14 cellular contexts compared by ENCODE assay signal in genomic region chr17:48554412-48555090, GRCh38. TPM values are rescaled to one million over a fixed set of nuclear protein-coding genes. Genes with fewer than 3 reads are reported as not detected.
DNase-seq lines count a peak whose midpoint lies in the region; ATAC-seq and TF ChIP-seq lines count a peak whose summit lies in the region.
"Had no signal": no experiment of that assay in that cellular context is flagged by ENCODE, and none has a peak within 500 bp of the region (broad histone marks: within the 10 kb centered on the region; RNA-seq: fewer than 3 reads in every experiment).

No MANE protein-coding gene starts in this region.

- H3K27ac ChIP-seq in lower lobe of right lung: peak overlapping the region; percentile 75
- H3K27ac ChIP-seq in tibial nerve: peak overlapping the region; percentile 54 to 80 (median 68)
- H3K27ac ChIP-seq: C4-2B had no signal

- no peak for TF ChIP-seq EP300 in tibial nerve (IDR thresholded peaks at IDR 0.05)

- peaks cover 3% of the 10 kb centered on the region for H3K4me1 ChIP-seq in lower lobe of right lung
- peaks cover 0 to 43% (median 8%) of the 10 kb centered on the region in 4 donors for H3K4me1 ChIP-seq in tibial nerve

- WGBS in tibial nerve, 2 donors: 26 to 29% methylated on average over 40 to 41 of the region's 41 CpGs

- no peaks in the 10 kb centered on the region for H3K36me3 ChIP-seq in lower lobe of right lung
- no peaks in the 10 kb centered on the region for H3K36me3 ChIP-seq in tibial nerve

- H3K4me3 Mint-ChIP-seq in activated CD8-positive, alpha-beta T cell treated with anti-CD3 and anti-CD28 coated beads for 36 hours: peak overlapping the region; percentile 59
- no peak overlapping the region for H3K4me3 Mint-ChIP-seq in activated CD8-positive, alpha-beta T cell treated with anti-CD3 and anti-CD28 coated beads, Interleukin-2, amount 10 ng/mL, durations not matched to agents 7 days and 5 days

- intact Hi-C loops in activated CD8-positive, alpha-beta T cell treated with anti-CD3 and anti-CD28 coated beads for 36 hours (cut with micrococcal nuclease): no loop called here
- intact Hi-C loops in lower lobe of right lung (cut with DNase I) (no loop called here), left colon (cut with DNase I, micrococcal nuclease) (no loop called here)

- no peak overlapping the region for H3K27ac Mint-ChIP-seq in activated CD8-positive, alpha-beta T cell treated with anti-CD3 and anti-CD28 coated beads for 36 hours
- no peak overlapping the region for H3K27ac Mint-ChIP-seq in activated CD8-positive, alpha-beta T cell treated with anti-CD3 and anti-CD28 coated beads, Interleukin-2, amount 10 ng/mL, durations not matched to agents 7 days and 5 days
- H3K27ac Mint-ChIP-seq: stimulated activated naive CD8-positive, alpha-beta T cell treated with anti-CD3 and anti-CD28 coated beads, Interleukin-15, Interleukin-2, amounts not matched to agents 100 ng/mL and 50 ng/mL, for 24 hours had no signal

- H3K4me3 ChIP-seq in cardiac fibroblast (replicated peaks in 1 of 2; ENCODE audit: low read depth in 2 of 2, low read length in 2 of 2) (peak overlapping the region; percentile 30 to 57), lower lobe of right lung (peak overlapping the region; percentile 43), tibial nerve (peak overlapping the region; percentile 4 to 48 (median 18))

- H3K27me3 ChIP-seq in lower lobe of right lung (ENCODE audit: low read depth): peaks cover 48% of the 10 kb centered on the region
- peaks cover 4 to 94% of the 10 kb centered on the region in 2 donors for H3K27me3 ChIP-seq in tibial nerve

- POLR2A ChIA-PET in activated CD8-positive, alpha-beta T cell treated with anti-CD3 and anti-CD28 coated beads for 36 hours (lab: Charles Lee): interaction anchor here (1.4 kb wide), 1 partner anchor 11 kb away, joined by 4 read pairs; no protein-coding TSS in a partner anchor
- POLR2A ChIA-PET in activated CD8-positive, alpha-beta T cell treated with anti-CD3 and anti-CD28 coated beads, Interleukin-2, amount 10 ng/mL, durations not matched to agents 7 days and 5 days (lab: Charles Lee): interaction anchor here (0.6 kb wide), 1 partner anchor 21 kb away, joined by 3 read pairs; no protein-coding TSS in a partner anchor

- H3K4me1 Mint-ChIP-seq in activated CD8-positive, alpha-beta T cell treated with anti-CD3 and anti-CD28 coated beads for 36 hours (ENCODE audit: low read depth): peaks cover 4% of the 10 kb centered on the region
- H3K4me1 Mint-ChIP-seq in activated CD8-positive, alpha-beta T cell treated with anti-CD3 and anti-CD28 coated beads, Interleukin-2, amount 10 ng/mL, durations not matched to agents 7 days and 5 days (ENCODE audit: low read depth): peaks cover 9% of the 10 kb centered on the region

- DNase-seq in activated CD8-positive, alpha-beta T cell treated with anti-CD3 and anti-CD28 coated beads for 36 hours: no peak
- no peak for DNase-seq in activated CD8-positive, alpha-beta T cell treated with anti-CD3 and anti-CD28 coated beads, Interleukin-2, amount 10 ng/mL, durations not matched to agents 7 days and 5 days
- peak in 1 of 2 donors; percentile 47 for DNase-seq in cardiac fibroblast (ENCODE audit: low read depth in 2 of 2)
- no peak for DNase-seq in lower lobe of right lung
- DNase-seq in tibial nerve (ENCODE audit: low spot score in 2 of 2): no peak
- DNase-seq in stimulated activated CD8-positive, alpha-beta memory T cell treated with anti-CD3 and anti-CD28 coated beads, Interleukin-4, amount 100 ng/mL, for 48 hours: no peak
- DNase-seq in left colon: no peak
- DNase-seq: activated effector memory CD4-positive, alpha-beta T cell treated with Interleukin-2 at 50 U/mL for 16 hours; RPMI8226 had no signal

- no peak for TF ChIP-seq POLR2A in tibial nerve (IDR thresholded peaks at IDR 0.05)

- CTCF ChIA-PET in activated CD8-positive, alpha-beta T cell treated with anti-CD3 and anti-CD28 coated beads for 36 hours (lab: Charles Lee): interaction anchor here (0.7 to 1.7 kb wide), 2 partner anchors 28 to 39 kb away, joined by 3 to 6 read pairs; partner anchors contain the start of gene HOXB5
- CTCF ChIA-PET in activated CD8-positive, alpha-beta T cell treated with anti-CD3 and anti-CD28 coated beads, Interleukin-2, amount 10 ng/mL, durations not matched to agents 7 days and 5 days (lab: Charles Lee): interaction anchor here (1.0 kb wide), 1 partner anchor 54 kb away, joined by 3 read pairs; no protein-coding TSS in a partner anchor

- no peaks in the 10 kb centered on the region for H3K9me3 Mint-ChIP-seq in activated CD8-positive, alpha-beta T cell treated with anti-CD3 and anti-CD28 coated beads for 36 hours
- H3K9me3 Mint-ChIP-seq in activated CD8-positive, alpha-beta T cell treated with anti-CD3 and anti-CD28 coated beads, Interleukin-2, amount 10 ng/mL, durations not matched to agents 7 days and 5 days (ENCODE audit: insufficient read depth): no peaks in the 10 kb centered on the region
- H3K9me3 Mint-ChIP-seq: stimulated activated naive CD8-positive, alpha-beta T cell treated with anti-CD3 and anti-CD28 coated beads, Interleukin-15, Interleukin-2, amounts not matched to agents 100 ng/mL and 50 ng/mL, for 24 hours had no signal

- no peak for ATAC-seq in activated CD8-positive, alpha-beta T cell treated with anti-CD3 and anti-CD28 coated beads for 36 hours
- no peak for ATAC-seq in activated CD8-positive, alpha-beta T cell treated with anti-CD3 and anti-CD28 coated beads, Interleukin-2, amount 10 ng/mL, durations not matched to agents 7 days and 5 days
- ATAC-seq in lower lobe of right lung: no peak
- no peak for ATAC-seq in left colon
- ATAC-seq in HG02840 (IDR thresholded peaks at IDR 0.05; ENCODE audit: low FRiP score, unreplicated experiment): no peak

- TF ChIP-seq CTCF in activated CD8-positive, alpha-beta T cell treated with anti-CD3 and anti-CD28 coated beads for 36 hours (IDR thresholded peaks at IDR 0.05): no peak
- no peak for TF ChIP-seq CTCF in cardiac fibroblast (IDR thresholded peaks at IDR 0.05; ENCODE audit: low read depth, low read length)
- no peak for TF ChIP-seq CTCF in lower lobe of right lung (IDR thresholded peaks at IDR 0.05)
- TF ChIP-seq CTCF in tibial nerve (IDR thresholded peaks at IDR 0.05): no peak

- no peaks in the 10 kb centered on the region for H3K36me3 Mint-ChIP-seq in activated CD8-positive, alpha-beta T cell treated with anti-CD3 and anti-CD28 coated beads for 36 hours (ENCODE audit: low read depth)
- H3K36me3 Mint-ChIP-seq in activated CD8-positive, alpha-beta T cell treated with anti-CD3 and anti-CD28 coated beads, Interleukin-2, amount 10 ng/mL, durations not matched to agents 7 days and 5 days (ENCODE audit: low read depth): peaks cover 4% of the 10 kb centered on the region

- peaks cover 1% of the 10 kb centered on the region for H3K27me3 Mint-ChIP-seq in activated CD8-positive, alpha-beta T cell treated with anti-CD3 and anti-CD28 coated beads for 36 hours
- peaks cover 13% of the 10 kb centered on the region for H3K27me3 Mint-ChIP-seq in activated CD8-positive, alpha-beta T cell treated with anti-CD3 and anti-CD28 coated beads, Interleukin-2, amount 10 ng/mL, durations not matched to agents 7 days and 5 days (ENCODE audit: low read depth)

- H3K9me3 ChIP-seq in lower lobe of right lung: no peaks in the 10 kb centered on the region
- no peaks in the 10 kb centered on the region for H3K9me3 ChIP-seq in tibial nerve

RNA-seq across cellular contexts. Expression of gene HOXB2, which starts 9.6 kb away (rescaled TPM):
- 10 to 100 TPM; 12.6 to 13.0 TPM for total RNA-seq in activated CD8-positive, alpha-beta T cell treated with anti-CD3 and anti-CD28 coated beads for 36 hours
- total RNA-seq in activated CD8-positive, alpha-beta T cell treated with anti-CD3 and anti-CD28 coated beads, Interleukin-2, amount 10 ng/mL, durations not matched to agents 7 days and 5 days: 10 to 100 TPM; 15.7 to 17.7 TPM
- total RNA-seq in lower lobe of right lung (5.6 TPM), tibial nerve (10 to 100 TPM in 3 of 4 donors, 1 to 10 TPM in 1; 6.9 to 29.3 (median 19.2) TPM), left colon (1 to 10 TPM; 2.5 to 7.0 TPM)

RNA-seq across cellular contexts. Expression of gene HOXB4, which starts 23.6 kb away (rescaled TPM):
- total RNA-seq in activated CD8-positive, alpha-beta T cell treated with anti-CD3 and anti-CD28 coated beads for 36 hours: 1 to 10 TPM; 1.7 to 2.0 TPM
- total RNA-seq in activated CD8-positive, alpha-beta T cell treated with anti-CD3 and anti-CD28 coated beads, Interleukin-2, amount 10 ng/mL, durations not matched to agents 7 days and 5 days: 1 to 10 TPM; 5.7 to 6.1 TPM
- total RNA-seq in lower lobe of right lung: 5.8 TPM
- 1 to 10 TPM; 1.2 to 3.5 (median 2.0) TPM for total RNA-seq in tibial nerve
- 1 to 10 TPM; 3.0 to 3.9 TPM for total RNA-seq in left colon

RNA-seq across cellular contexts. Expression of gene HOXB1, which starts 23.7 kb away (rescaled TPM):
- total RNA-seq in activated CD8-positive, alpha-beta T cell treated with anti-CD3 and anti-CD28 coated beads for 36 hours: not detected
- not detected for total RNA-seq in activated CD8-positive, alpha-beta T cell treated with anti-CD3 and anti-CD28 coated beads, Interleukin-2, amount 10 ng/mL, durations not matched to agents 7 days and 5 days
- not detected for total RNA-seq in lower lobe of right lung
- total RNA-seq in tibial nerve: not detected
- not detected for total RNA-seq in left colon
- total RNA-seq: HT-29, mononuclear cell had no signal

RNA-seq across cellular contexts. Expression of gene HOXB3, which starts 35.5 kb away (rescaled TPM):
- 1 to 10 TPM; 1.4 to 2.0 TPM for total RNA-seq in activated CD8-positive, alpha-beta T cell treated with anti-CD3 and anti-CD28 coated beads for 36 hours
- 10 to 100 TPM in 1 of 2 experiments, 1 to 10 TPM in 1; 8.2 to 10.3 TPM for total RNA-seq in activated CD8-positive, alpha-beta T cell treated with anti-CD3 and anti-CD28 coated beads, Interleukin-2, amount 10 ng/mL, durations not matched to agents 7 days and 5 days
- 11.3 TPM for total RNA-seq in lower lobe of right lung
- 10 to 100 TPM in 2 of 4 donors, 1 to 10 TPM in 2; 3.7 to 14.1 (median 9.4) TPM for total RNA-seq in tibial nerve
- total RNA-seq in left colon: 10 to 100 TPM; 35.8 to 41.9 TPM

RNA-seq across cellular contexts. Expression of gene HOXB5, which starts 39.0 kb away (rescaled TPM):
- total RNA-seq in activated CD8-positive, alpha-beta T cell treated with anti-CD3 and anti-CD28 coated beads for 36 hours: not detected
- total RNA-seq in activated CD8-positive, alpha-beta T cell treated with anti-CD3 and anti-CD28 coated beads, Interleukin-2, amount 10 ng/mL, durations not matched to agents 7 days and 5 days: not detected
- total RNA-seq in lower lobe of right lung (3.9 TPM), tibial nerve (1 to 10 TPM in 2 of 4 donors, not detected in 2; 1.6 to 1.8 TPM), left colon (10 to 100 TPM; 14.5 to 16.4 TPM)
- total RNA-seq: mononuclear cell had no signal
